Comparison of ENCODE assay signal across 33 cellular contexts in the genomic region with DNA sequence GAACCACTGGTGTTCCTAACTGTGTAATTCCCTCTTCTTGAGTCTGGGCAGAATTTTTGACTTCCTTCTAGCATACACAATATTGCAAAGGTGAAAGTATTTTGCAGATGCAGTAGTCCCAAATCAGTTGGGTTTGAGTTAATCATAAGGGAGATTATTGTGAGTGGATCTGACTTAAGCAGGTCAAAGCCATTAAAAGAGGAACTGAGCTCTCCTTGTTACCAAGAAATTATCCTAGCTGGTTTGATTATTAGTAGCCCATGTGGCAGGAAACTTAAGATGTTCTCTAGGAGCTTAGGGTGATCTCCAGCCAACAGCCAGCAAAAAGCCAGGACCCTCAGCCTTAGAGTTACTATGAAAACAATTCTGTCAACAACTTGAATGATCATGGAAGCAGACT.
"Had no signal": no experiment of that assay in that cellular context is flagged by ENCODE, and none has a peak within 500 bp of the region (broad histone marks: within the 10 kb centered on the region; RNA-seq: fewer than 3 reads in every experiment).

No MANE protein-coding gene starts in this region.

- H3K9me3 Mint-ChIP-seq: activated B cell treated with CpG ODN at 0.5 μM for 24 hours; activated CD4-positive, alpha-beta memory T cell treated with anti-CD3 and anti-CD28 coated beads for 36 hours; activated CD4-positive, alpha-beta T cell treated with anti-CD3 and anti-CD28 coated beads, Interleukin-2, amount 10 ng/mL, durations not matched to agents 24 days and 14 days; activated CD8-positive, alpha-beta T cell treated with anti-CD3 and anti-CD28 coated beads for 36 hours; activated naive CD4-positive, alpha-beta T cell treated with anti-CD3 and anti-CD28 coated beads for 36 hours; activated naive CD4-positive, alpha-beta T cell treated with anti-CD3 and anti-CD28 coated beads, Interleukin-2, amount 50 U/mL, for 72 hours; activated naive CD8-positive, alpha-beta T cell treated with anti-CD3 and anti-CD28 coated beads for 36 hours; activated T-cell treated with anti-CD3 and anti-CD28 coated beads, Interleukin-2, amount 50 U/mL, for 4 hours; activated T-cell treated with anti-CD3 and anti-CD28 coated beads, Interleukin-2, amount 50 U/mL, for 72 hours; activated T-helper 1 cell treated with anti-CD3 and anti-CD28 coated beads, Interleukin-12 subunit alpha, Interleukin-12 subunit beta, Interleukin-2, Interleukin-4 antibody, amounts not matched to agents 30 ng/mL and 10 ng/mL and 1 ng/mL, durations not matched to agents 14 hours and 24 hours and 36 hours; activated T-helper 17 cell treated with anti-CD3 and anti-CD28 coated beads, Interleukin-2, amount 50 U/mL, for 72 hours; T-helper 2 cell treated with Interferon-gamma antibody and Interleukin-4, amounts not matched to agents 5 μg/mL and 100 μg/mL, for 36 hours had no signal

- H3K27ac Mint-ChIP-seq: activated B cell treated with CpG ODN at 0.5 μM for 24 hours; activated CD4-positive, alpha-beta memory T cell treated with anti-CD3 and anti-CD28 coated beads for 36 hours; activated CD4-positive, alpha-beta T cell treated with anti-CD3 and anti-CD28 coated beads, Interleukin-2, amount 10 ng/mL, durations not matched to agents 24 days and 14 days; activated CD8-positive, alpha-beta T cell treated with anti-CD3 and anti-CD28 coated beads for 36 hours; activated naive CD4-positive, alpha-beta T cell treated with anti-CD3 and anti-CD28 coated beads for 36 hours; activated naive CD4-positive, alpha-beta T cell treated with anti-CD3 and anti-CD28 coated beads, Interleukin-2, amount 50 U/mL, for 72 hours; activated naive CD8-positive, alpha-beta T cell treated with anti-CD3 and anti-CD28 coated beads for 36 hours; activated T-cell treated with anti-CD3 and anti-CD28 coated beads, Interleukin-2, amount 50 U/mL, for 72 hours; activated T-helper 1 cell treated with anti-CD3 and anti-CD28 coated beads, Interleukin-12 subunit alpha, Interleukin-12 subunit beta, Interleukin-2, Interleukin-4 antibody, amounts not matched to agents 30 ng/mL and 10 ng/mL and 1 ng/mL, durations not matched to agents 14 hours and 24 hours and 36 hours; activated T-helper 17 cell treated with anti-CD3 and anti-CD28 coated beads, Interleukin-2, amount 50 U/mL, for 72 hours; T-helper 2 cell treated with Interferon-gamma antibody and Interleukin-4, amounts not matched to agents 5 μg/mL and 100 μg/mL, for 36 hours had no signal

- FAIRE-seq: astrocyte, TTC549 had no signal

- ATAC-seq: activated CD8-positive, alpha-beta T cell treated with anti-CD3 and anti-CD28 coated beads for 36 hours; activated naive CD4-positive, alpha-beta T cell treated with anti-CD3 and anti-CD28 coated beads, Interleukin-2, amount 50 U/mL, for 72 hours; activated T-cell treated with anti-CD3 and anti-CD28 coated beads, Interleukin-2, amount 50 U/mL, for 4 hours; activated T-cell treated with anti-CD3 and anti-CD28 coated beads, Interleukin-2, amount 50 U/mL, for 72 hours; activated T-helper 17 cell treated with anti-CD3 and anti-CD28 coated beads, Interleukin-2, amount 50 U/mL, for 72 hours; body of pancreas had no signal

- H3K36me3 Mint-ChIP-seq: activated CD4-positive, alpha-beta memory T cell treated with anti-CD3 and anti-CD28 coated beads for 36 hours; activated naive CD4-positive, alpha-beta T cell treated with anti-CD3 and anti-CD28 coated beads, Interleukin-2, amount 50 U/mL, for 72 hours; activated naive CD8-positive, alpha-beta T cell treated with anti-CD3 and anti-CD28 coated beads for 36 hours had no signal

- H3K4me3 Mint-ChIP-seq: activated B cell treated with CpG ODN at 0.5 μM for 24 hours; activated CD4-positive, alpha-beta memory T cell treated with anti-CD3 and anti-CD28 coated beads for 36 hours; activated CD4-positive, alpha-beta T cell treated with anti-CD3 and anti-CD28 coated beads, Interleukin-2, amount 10 ng/mL, durations not matched to agents 24 days and 14 days; activated CD8-positive, alpha-beta T cell treated with anti-CD3 and anti-CD28 coated beads for 36 hours; activated naive CD4-positive, alpha-beta T cell treated with anti-CD3 and anti-CD28 coated beads for 36 hours; activated naive CD8-positive, alpha-beta T cell treated with anti-CD3 and anti-CD28 coated beads for 36 hours; activated T-cell treated with anti-CD3 and anti-CD28 coated beads, Interleukin-2, amount 50 U/mL, for 4 hours; activated T-cell treated with anti-CD3 and anti-CD28 coated beads, Interleukin-2, amount 50 U/mL, for 72 hours; activated T-helper 1 cell treated with anti-CD3 and anti-CD28 coated beads, Interleukin-12 subunit alpha, Interleukin-12 subunit beta, Interleukin-2, Interleukin-4 antibody, amounts not matched to agents 30 ng/mL and 10 ng/mL and 1 ng/mL, durations not matched to agents 14 hours and 24 hours and 36 hours; activated T-helper 17 cell treated with anti-CD3 and anti-CD28 coated beads, Interleukin-2, amount 50 U/mL, for 72 hours; T-helper 2 cell treated with Interferon-gamma antibody and Interleukin-4, amounts not matched to agents 5 μg/mL and 100 μg/mL, for 36 hours had no signal

- DNase-seq: activated B cell treated with CpG ODN at 0.5 μM for 24 hours; activated CD4-positive, alpha-beta memory T cell treated with anti-CD3 and anti-CD28 coated beads for 36 hours; activated CD4-positive, alpha-beta T cell treated with anti-CD3 and anti-CD28 coated beads for 4 hours; activated CD4-positive, alpha-beta T cell treated with anti-CD3 and anti-CD28 coated beads, Interleukin-2, amount 10 ng/mL, durations not matched to agents 24 days and 14 days; activated CD4-positive, alpha-beta T cell treated with anti-CD3 and anti-CD28 coated beads, Interleukin-2, amount 50 U/mL, for 1 hour; activated CD4-positive, alpha-beta T cell treated with anti-CD3 and anti-CD28 coated beads, Interleukin-2, amount 50 U/mL, for 4 hours; activated CD4-positive, CD25-positive, alpha-beta regulatory T cell treated with anti-CD3 and anti-CD28 coated beads, Interleukin-2, amount 50 U/mL, for 72 hours; activated CD8-positive, alpha-beta memory T cell treated with anti-CD3 and anti-CD28 coated beads, Interleukin-2, amount 50 U/mL, for 4 hours; activated CD8-positive, alpha-beta T cell treated with anti-CD3 and anti-CD28 coated beads for 36 hours; activated effector memory CD4-positive, alpha-beta T cell treated with anti-CD3 and anti-CD28 coated beads, Interleukin-2, amount 50 U/mL, for 16 hours; activated gamma-delta T cell treated with Interleukin-2 at 50 U/mL for 16 hours; activated naive CD4-positive, alpha-beta T cell; activated naive CD4-positive, alpha-beta T cell treated with anti-CD3 and anti-CD28 coated beads for 36 hours; activated naive CD4-positive, alpha-beta T cell treated with anti-CD3 and anti-CD28 coated beads, Interleukin-2, amount 50 U/mL, for 16 hours; activated naive CD8-positive, alpha-beta T cell treated with anti-CD3 and anti-CD28 coated beads for 36 hours; activated T-cell treated with anti-CD3 and anti-CD28 coated beads for 4 hours; activated T-cell treated with anti-CD3 and anti-CD28 coated beads, Interleukin-2, amount 50 U/mL, for 1 hour; activated T-cell treated with anti-CD3 and anti-CD28 coated beads, Interleukin-2, amount 50 U/mL, for 4 hours; activated T-cell treated with anti-CD3 and anti-CD28 coated beads, Interleukin-2, amount 50 U/mL, for 72 hours; adrenal gland; amniotic stem cell; aorta; body of pancreas; brain microvascular endothelial cell; central memory CD4-positive, alpha-beta T cell; T-helper 2 cell; T-helper 9 cell had no signal

- H3K27me3 Mint-ChIP-seq: activated B cell treated with CpG ODN at 0.5 μM for 24 hours had no signal

- H3K4me1 Mint-ChIP-seq: activated CD4-positive, alpha-beta T cell treated with anti-CD3 and anti-CD28 coated beads, Interleukin-2, amount 10 ng/mL, durations not matched to agents 24 days and 14 days; activated naive CD8-positive, alpha-beta T cell treated with anti-CD3 and anti-CD28 coated beads for 36 hours; activated T-helper 17 cell treated with anti-CD3 and anti-CD28 coated beads, Interleukin-2, amount 50 U/mL, for 72 hours had no signal
